ENCODE assay signal across 12 cellular contexts in the genomic region with DNA sequence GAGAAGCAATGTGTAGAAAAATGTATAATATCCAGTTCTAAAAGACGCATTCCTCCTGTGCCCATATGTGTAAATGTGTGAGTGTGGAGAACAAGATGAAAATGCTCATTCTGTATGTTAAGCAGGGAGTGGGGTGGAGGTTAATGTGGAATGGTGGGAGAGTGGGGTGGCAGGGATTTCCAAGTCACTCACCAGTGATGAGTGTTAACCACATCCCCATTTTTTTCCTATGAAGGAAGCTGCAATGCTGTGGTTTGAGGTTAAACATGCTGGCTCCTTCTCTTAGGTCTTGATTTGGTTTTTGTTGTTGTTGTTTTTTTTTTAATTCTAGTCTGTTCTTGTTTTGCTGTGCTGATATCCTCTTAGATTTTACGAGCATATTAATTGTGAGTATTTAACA.
DNase-seq lines count a peak whose midpoint lies in the region; ATAC-seq and TF ChIP-seq lines count a peak whose summit lies in the region.
"Had no signal": no experiment of that assay in that cellular context is flagged by ENCODE, and none has a peak within 500 bp of the region (broad histone marks: within the 10 kb centered on the region; RNA-seq: fewer than 3 reads in every experiment).

No MANE protein-coding gene starts in this region.

- peak; percentile 47 for DNase-seq in SIG-M5 treated with dmso at 0.1 percent for 504 hours (lab: John Stamatoyannopoulos, UW; ENCODE audit: unreplicated experiment)
- no peak for DNase-seq in SIG-M5 (lab: John Stamatoyannopoulos, UW)
- DNase-seq in T-helper 17 cell = no peak
- DNase-seq in fibroblast of the aortic adventitia (ENCODE audit: low read depth) = peak; percentile 67
- DNase-seq in cerebellum (ENCODE audit: low spot score) = no peak
- DNase-seq in stimulated activated CD4-positive, alpha-beta T cell treated with anti-CD3 and anti-CD28 coated beads, Interleukin-4, amount 100 ng/mL, for 24 hours = no peak
- DNase-seq in superior temporal gyrus (ENCODE audit: extremely low spot score) = no peak
- no peak for DNase-seq in occipital lobe (lab: John Stamatoyannopoulos, UW)
- DNase-seq: activated naive CD4-positive, alpha-beta T cell; NCI-H1930 had no signal

- H3K27me3 Mint-ChIP-seq in T-helper 17 cell = peaks cover 35% of the 10 kb centered on the region

- no peak overlapping the region for H3K4me3 Mint-ChIP-seq in T-helper 17 cell
- H3K4me3 Mint-ChIP-seq: neural crest cell had no signal

- no peak overlapping the region for H3K4me3 ChIP-seq in fibroblast of the aortic adventitia (ENCODE audit: low read depth, low read length)
- H3K4me3 ChIP-seq: A549 had no signal

- H3K9me3 ChIP-seq in T-helper 17 cell (ENCODE audit: control insufficient read depth, low read length, poor library complexity, severe bottlenecking) = no peaks in the 10 kb centered on the region
- H3K9me3 ChIP-seq: A549 had no signal

- peak overlapping the region; percentile 10 for H3K27ac Mint-ChIP-seq in T-helper 17 cell

- peak; percentile 35 for ATAC-seq in T-helper 17 cell
- ATAC-seq: A549 had no signal

- peaks cover 19% of the 10 kb centered on the region for H3K4me1 Mint-ChIP-seq in T-helper 17 cell

- no peak for TF ChIP-seq CTCF in fibroblast of the aortic adventitia (IDR thresholded peaks at IDR 0.05; ENCODE audit: insufficient read depth, low read length)

- peaks cover 4% of the 10 kb centered on the region for H3K36me3 Mint-ChIP-seq in T-helper 17 cell (ENCODE audit: low read depth)

Comparison
In these comparisons a context has a peak if more than half of its experiments do, and no peak if none do; other contexts are left out.
1. DNase-seq: peak in SIG-M5 treated with dmso at 0.1 percent for 504 hours (single experiment) and fibroblast of the aortic adventitia (single experiment); none in SIG-M5 (single experiment), T-helper 17 cell (0 of 3), cerebellum (single experiment), stimulated activated CD4-positive, alpha-beta T cell treated with anti-CD3 and anti-CD28 coated beads, Interleukin-4, amount 100 ng/mL, for 24 hours (single experiment), superior temporal gyrus (single experiment) and occipital lobe (single experiment).